ENCODE assay signal across 12 cellular contexts in genomic region chr16:31134625-31135534, GRCh38. TPM values are rescaled to one million over a fixed set of nuclear protein-coding genes. Genes with fewer than 3 reads are reported as not detected.
DNase-seq lines count a peak whose midpoint lies in the region; ATAC-seq and TF ChIP-seq lines count a peak whose summit lies in the region.
"Had no signal": no experiment of that assay in that cellular context is flagged by ENCODE, and none has a peak within 500 bp of the region (broad histone marks: within the 10 kb centered on the region; RNA-seq: fewer than 3 reads in every experiment).

No MANE protein-coding gene starts in this region.

- no peak for TF ChIP-seq POLR2A in spleen (IDR thresholded peaks at IDR 0.05)

- peak overlapping the region; percentile 83 for H3K4me2 ChIP-seq in mammary epithelial cell (ENCODE audit: insufficient read depth, low read depth, low read length)

- no peaks in the 10 kb centered on the region for H4K20me1 ChIP-seq in mammary epithelial cell (ENCODE audit: insufficient read depth, low read length)

- DNase-seq in CD8-positive, alpha-beta memory T cell = no peak
- DNase-seq in NCI-H1105 treated with DMSO at 0.1 percent for 48 hours (lab: John Stamatoyannopoulos, UW) (peak; percentile 89), mammary epithelial cell (peak; percentile 63), mesothelial cell of epicardium (ENCODE audit: low spot score in 2 of 2, unreplicated experiment in 2 of 2) (peak in 1 of 2 experiments; percentile 60), spleen (no peak), hippocampal formation (lab: John Stamatoyannopoulos, UW) (no peak)
- DNase-seq in stimulated activated CD4-positive, alpha-beta T cell treated with anti-CD3 and anti-CD28 coated beads, Interleukin-4, amount 100 ng/mL, for 4 hours = no peak
- DNase-seq: activated naive CD4-positive, alpha-beta T cell; DND-41 had no signal

- TF ChIP-seq CTCF in mammary epithelial cell (conservative IDR thresholded peaks at IDR 0.05 in 1 of 2, IDR thresholded peaks at IDR 0.05 in 1 of 2; ENCODE audit: extremely low read depth in 1 of 2, insufficient read depth in 1 of 2, low read depth in 1 of 2, low read length in 2 of 2) = peak in 1 of 2 donors; percentile 25
- no peak for TF ChIP-seq CTCF in mesothelial cell of epicardium (IDR thresholded peaks at IDR 0.05; ENCODE audit: unreplicated experiment)
- TF ChIP-seq CTCF in spleen (IDR thresholded peaks at IDR 0.05 in 8 of 11, conservative IDR thresholded peaks at IDR 0.05 in 3 of 11) = no peak

- POLR2A ChIA-PET in CD8-positive, alpha-beta memory T cell (lab: Charles Lee) = no interaction called here

- ATAC-seq in GM18511 (IDR thresholded peaks at IDR 0.05; ENCODE audit: unreplicated experiment) = no peak

- peak overlapping the region; percentile 49 for H2AFZ ChIP-seq in mammary epithelial cell (ENCODE audit: low read depth, low read length)

- no peak overlapping the region for H3K4me3 ChIP-seq in CD8-positive, alpha-beta memory T cell (ENCODE audit: low read length)
- peak overlapping the region; percentile 66 to 70 (median 70) for H3K4me3 ChIP-seq in mammary epithelial cell (replicated peaks in 1 of 3; ENCODE audit: insufficient read depth in 1 of 3, low read depth in 2 of 3, low read length in 3 of 3)
- H3K4me3 ChIP-seq in spleen = no peak overlapping the region

- H3K4me1 ChIP-seq in CD8-positive, alpha-beta memory T cell (ENCODE audit: insufficient read depth, low read length) = no peaks in the 10 kb centered on the region
- peaks cover 72% of the 10 kb centered on the region for H3K4me1 ChIP-seq in mammary epithelial cell (ENCODE audit: insufficient read depth, low read length)
- peaks cover 0 to 51% (median 16%) of the 10 kb centered on the region in 6 donors for H3K4me1 ChIP-seq in spleen

- H3K27ac Mint-ChIP-seq in CD8-positive, alpha-beta memory T cell = no peak overlapping the region
- H3K27ac Mint-ChIP-seq in mesothelial cell of epicardium = peak overlapping the region; percentile 68
- H3K27ac Mint-ChIP-seq: T-helper 1 cell treated with Interleukin-12 subunit alpha and Interleukin-12 subunit beta and Interleukin-4 antibody, amounts not matched to agents 30 μg/mL and 1 μg/mL, for 36 hours had no signal

- intact Hi-C loops in mammary epithelial cell (cut with micrococcal nuclease) = no loop called here
- intact Hi-C loops in spleen (cut with DNase I; ENCODE audit: low total_unique reads) = no loop called here

- WGBS in mammary epithelial cell (ENCODE audit: low coverage, missing lambda C conversion rate) = 5% methylated on average over 8 of the region's 18 CpGs
- 38 to 67% (median 52%) methylated on average over 14 to 18 of the region's 18 CpGs for WGBS in spleen, 5 donors

- H3K9ac ChIP-seq in mammary epithelial cell (ENCODE audit: insufficient read depth, low read length) = peak overlapping the region; percentile 82

- H3K27ac ChIP-seq in CD8-positive, alpha-beta memory T cell (ENCODE audit: low read depth, low read length) = peak overlapping the region; percentile 61
- peak overlapping the region; percentile 66 for H3K27ac ChIP-seq in mammary epithelial cell (ENCODE audit: insufficient read depth, low read depth, low read length)
- peak overlapping the region in 2 of 8 donors; percentile 21 to 36 for H3K27ac ChIP-seq in spleen

- H3K4me3 Mint-ChIP-seq in CD8-positive, alpha-beta memory T cell = no peak overlapping the region
- peak overlapping the region; percentile 87 for H3K4me3 Mint-ChIP-seq in mesothelial cell of epicardium
- H3K4me3 Mint-ChIP-seq: T-helper 1 cell treated with Interleukin-12 subunit alpha and Interleukin-12 subunit beta and Interleukin-4 antibody, amounts not matched to agents 30 μg/mL and 1 μg/mL, for 36 hours had no signal

- CTCF ChIA-PET in CD8-positive, alpha-beta memory T cell (lab: Charles Lee) = interaction anchor here (0.6 kb wide), 1 partner anchor 108 kb away, joined by 4 read pairs; no protein-coding TSS in a partner anchor
- CTCF ChIA-PET in mammary epithelial cell (lab: Charles Lee; ENCODE audit: low non-redundant PET) = no interaction called here

- no peaks in the 10 kb centered on the region for H3K9me3 Mint-ChIP-seq in CD8-positive, alpha-beta memory T cell
- H3K9me3 Mint-ChIP-seq in mesothelial cell of epicardium = no peaks in the 10 kb centered on the region
- H3K9me3 Mint-ChIP-seq: T-helper 1 cell treated with Interleukin-12 subunit alpha and Interleukin-12 subunit beta and Interleukin-4 antibody, amounts not matched to agents 30 μg/mL and 1 μg/mL, for 36 hours had no signal

- H3K4me1 Mint-ChIP-seq in CD8-positive, alpha-beta memory T cell = peaks cover 0 to 2% (median 0%) of the 10 kb centered on the region in 3 donors
- H3K4me1 Mint-ChIP-seq in mesothelial cell of epicardium = peaks cover 61% of the 10 kb centered on the region

- BruUV-seq in mammary epithelial cell (replicated peaks; lab: Mats Ljungman, UMichigan) = TSS peak; percentile 94

- H3K79me2 ChIP-seq in mammary epithelial cell (ENCODE audit: insufficient read depth, low read length) = peaks cover 31% of the 10 kb centered on the region

- in situ Hi-C loops in mammary epithelial cell (cut with MboI; ENCODE audit: low sequenced_read_pairs in 2 of 2) = loop anchor here in 1 of 2 donors (25.0 kb wide), 1 partner anchor 148 kb away; the partner anchor contains the start of gene HSD3B7

- no peaks in the 10 kb centered on the region for H3K36me3 ChIP-seq in CD8-positive, alpha-beta memory T cell (ENCODE audit: insufficient read depth, low read length)
- peaks cover 4% of the 10 kb centered on the region for H3K36me3 ChIP-seq in mammary epithelial cell (ENCODE audit: insufficient read depth, low read length)
- peaks cover 0 to 37% (median 28%) of the 10 kb centered on the region in 6 donors for H3K36me3 ChIP-seq in spleen

- dilution Hi-C loops in mammary epithelial cell (cut with HindIII; ENCODE audit: low sequenced_read_pairs) = no loop called here

- no peaks in the 10 kb centered on the region for H3K27me3 ChIP-seq in CD8-positive, alpha-beta memory T cell (ENCODE audit: insufficient read depth, low read length, poor library complexity, severe bottlenecking)
- H3K27me3 ChIP-seq in mammary epithelial cell (ENCODE audit: insufficient read depth, low read length) (no peaks in the 10 kb centered on the region), spleen (replicated peaks in 1 of 7) (no peaks in the 10 kb centered on the region)

- peaks cover 0 to 35% (median 4%) of the 10 kb centered on the region in 3 donors for H3K36me3 Mint-ChIP-seq in CD8-positive, alpha-beta memory T cell
- peaks cover 7% of the 10 kb centered on the region for H3K36me3 Mint-ChIP-seq in mesothelial cell of epicardium

- peaks cover 0 to 2% of the 10 kb centered on the region in 2 donors for H3K27me3 Mint-ChIP-seq in CD8-positive, alpha-beta memory T cell
- no peaks in the 10 kb centered on the region for H3K27me3 Mint-ChIP-seq in mesothelial cell of epicardium (ENCODE audit: low read depth)

- H3K9me3 ChIP-seq in CD8-positive, alpha-beta memory T cell (ENCODE audit: low read length) = no peaks in the 10 kb centered on the region
- H3K9me3 ChIP-seq in mammary epithelial cell (replicated peaks; ENCODE audit: insufficient read depth, low read length) = no peaks in the 10 kb centered on the region
- no peaks in the 10 kb centered on the region for H3K9me3 ChIP-seq in spleen

RNA-seq across cellular contexts. Expression of gene PRSS8, which starts 0.6 kb away (rescaled TPM):
- not detected for total RNA-seq in CD8-positive, alpha-beta memory T cell
- polyA plus RNA-seq in CD8-positive, alpha-beta memory T cell = not detected
- total RNA-seq in mammary epithelial cell = 10 to 100 TPM; 43.7 to 69.4 TPM
- 66.3 TPM for polyA plus RNA-seq in mammary epithelial cell
- polyA minus RNA-seq in mammary epithelial cell = 52.7 TPM
- total RNA-seq in mesothelial cell of epicardium = 79.1 to 84.3 TPM (median 79.9 TPM) in 3 replicates
- total RNA-seq in spleen = not detected
- under 1 TPM; 0.07 to 0.19 (median 0.15) TPM for polyA plus RNA-seq in spleen
- total RNA-seq: HT1080 had no signal

RNA-seq across cellular contexts. Expression of gene PRSS36, which starts 15.0 kb away (rescaled TPM):
- total RNA-seq in CD8-positive, alpha-beta memory T cell = under 1 TPM; 0.44 to 0.61 TPM
- polyA plus RNA-seq in CD8-positive, alpha-beta memory T cell = 3.1 TPM
- total RNA-seq in mammary epithelial cell (under 1 TPM; under 0.01 to 0.35 TPM), mesothelial cell of epicardium (0.96 to 1.7 TPM (median 1.4 TPM) in 3 replicates), spleen (1 to 10 TPM in 4 of 7 donors, under 1 TPM in 2, not detected in 1; 0.70 to 2.0 (median 1.3) TPM)
- polyA plus RNA-seq in mammary epithelial cell (0.54 TPM), spleen (1 to 10 TPM; 1.5 to 2.6 (median 2.0) TPM)
- polyA minus RNA-seq in mammary epithelial cell = not detected

RNA-seq across cellular contexts. Expression of gene KAT8, which starts 17.4 kb away (rescaled TPM):
- 10 to 100 TPM; 56.1 to 58.6 TPM for total RNA-seq in CD8-positive, alpha-beta memory T cell
- 67.3 TPM for polyA plus RNA-seq in CD8-positive, alpha-beta memory T cell
- total RNA-seq in mammary epithelial cell (10 to 100 TPM; 22.7 to 34.0 TPM), mesothelial cell of epicardium (72.1 to 76.4 TPM (median 75.7 TPM) in 3 replicates), spleen (10 to 100 TPM; 63.2 to 94.8 (median 85.2) TPM)
- polyA plus RNA-seq in mammary epithelial cell (23.1 TPM), spleen (10 to 100 TPM; 48.7 to 63.6 (median 56.5) TPM)
- polyA minus RNA-seq in mammary epithelial cell = 17.5 TPM

RNA-seq across cellular contexts. Expression of gene BCKDK, which starts 26.7 kb away (rescaled TPM):
- total RNA-seq in CD8-positive, alpha-beta memory T cell = 10 to 100 TPM; 40.0 to 42.5 TPM
- 29.4 TPM for polyA plus RNA-seq in CD8-positive, alpha-beta memory T cell
- total RNA-seq in mammary epithelial cell = 10 to 100 TPM; 26.3 to 47.8 TPM
- polyA plus RNA-seq in mammary epithelial cell = 52.1 TPM
- polyA minus RNA-seq in mammary epithelial cell = 48.5 TPM
- 36.4 to 37.3 TPM (median 37.0 TPM) in 3 replicates for total RNA-seq in mesothelial cell of epicardium
- 10 to 100 TPM; 36.9 to 55.7 (median 40.2) TPM for total RNA-seq in spleen
- 10 to 100 TPM; 15.0 to 27.5 (median 17.4) TPM for polyA plus RNA-seq in spleen

RNA-seq across cellular contexts. Expression of gene VKORC1, which starts 40.3 kb away (rescaled TPM):
- total RNA-seq in CD8-positive, alpha-beta memory T cell = 10 to 100 TPM; 66.0 to 74.3 TPM
- 124 TPM for polyA plus RNA-seq in CD8-positive, alpha-beta memory T cell
- total RNA-seq in mammary epithelial cell (10 to 100 TPM; 45.7 to 65.0 TPM), mesothelial cell of epicardium (48.6 to 53.7 TPM (median 49.5 TPM) in 3 replicates), spleen (10 to 100 TPM; 33.4 to 74.2 (median 48.2) TPM)
- polyA plus RNA-seq in mammary epithelial cell (210 TPM), spleen (10 to 100 TPM; 23.5 to 56.6 (median 55.1) TPM)
- 62.7 TPM for polyA minus RNA-seq in mammary epithelial cell

Comparison
In these comparisons a context has a peak if more than half of its experiments do, and no peak if none do; other contexts are left out.
1. DNase-seq: peak in NCI-H1105 treated with DMSO at 0.1 percent for 48 hours (single experiment) and mammary epithelial cell (single experiment); none in CD8-positive, alpha-beta memory T cell (0 of 5), spleen (single experiment), hippocampal formation (0 of 2) and stimulated activated CD4-positive, alpha-beta T cell treated with anti-CD3 and anti-CD28 coated beads, Interleukin-4, amount 100 ng/mL, for 4 hours (0 of 2).
2. H3K4me3 ChIP-seq: peak in mammary epithelial cell (3 of 3); none in CD8-positive, alpha-beta memory T cell (single experiment) and spleen (0 of 8).
3. RNA of gene PRSS8, which starts 0.6 kb away (total RNA-seq): 79.1 to 84.3 TPM in mesothelial cell of epicardium and 43.7 to 69.4 TPM in mammary epithelial cell; not detected in CD8-positive, alpha-beta memory T cell and not detected in spleen; every median in the first group is over 10 times any median in the second.